14 cellular contexts compared by ENCODE assay signal in genomic region chr1:17573518-17574041, GRCh38. TPM values are rescaled to one million over a fixed set of nuclear protein-coding genes. Genes with fewer than 3 reads are reported as not detected.
DNase-seq lines count a peak whose midpoint lies in the region; ATAC-seq and TF ChIP-seq lines count a peak whose summit lies in the region.
"Had no signal": no experiment of that assay in that cellular context is flagged by ENCODE, and none has a peak within 500 bp of the region (broad histone marks: within the 10 kb centered on the region; RNA-seq: fewer than 3 reads in every experiment).

No MANE protein-coding gene starts in this region.

- no peak for TF ChIP-seq CTCF in prostate gland (IDR thresholded peaks at IDR 0.05)
- no peak for TF ChIP-seq CTCF in BE2C (IDR thresholded peaks at IDR 0.05; ENCODE audit: low read depth, low read length)

- H3K27ac ChIP-seq in caudate nucleus (ENCODE audit: low read depth, low read length) (peak overlapping the region; percentile 52), prostate gland (peak overlapping the region; percentile 42 to 46)
- H3K27ac ChIP-seq: GM23248, SJSA1 had no signal

- WGBS in prostate gland = 36% methylated on average over 8 of the region's 10 CpGs

- intact Hi-C loops in prostate gland (cut with DNase I) = no loop called here

- H3K27me3 ChIP-seq in prostate gland (replicated peaks; ENCODE audit: insufficient read depth) (no peaks in the 10 kb centered on the region), BE2C (no peaks in the 10 kb centered on the region)
- H3K27me3 ChIP-seq: SJSA1 had no signal

- H3K9me3 ChIP-seq in prostate gland (no peaks in the 10 kb centered on the region), BE2C (no peaks in the 10 kb centered on the region)
- H3K9me3 ChIP-seq: SJSA1 had no signal

- DNase-seq in COLO829 (ENCODE audit: low spot score) (peak; percentile 53), caudate nucleus (lab: John Stamatoyannopoulos, UW) (peak in 41 of 61 donors; percentile 11 to 74 (median 45)), iPS-NIHi11 (ENCODE audit: low spot score) (peak; percentile 65), prostate gland (ENCODE audit: low spot score) (no peak), BE2C (no peak)
- DNase-seq: activated naive CD4-positive, alpha-beta T cell treated with anti-CD3 and anti-CD28 coated beads, Interleukin-2, amount 50 U/mL, for 16 hours; GM23248; NCI-H2171 had no signal

- H3K4me1 ChIP-seq in prostate gland (replicated peaks) = peaks cover 5% of the 10 kb centered on the region
- H3K4me1 ChIP-seq in BE2C = no peaks in the 10 kb centered on the region

- ATAC-seq in HG03045 (IDR thresholded peaks at IDR 0.05; ENCODE audit: unreplicated experiment) (no peak), GM21423 (IDR thresholded peaks at IDR 0.05; ENCODE audit: unreplicated experiment) (no peak), GM18870 (IDR thresholded peaks at IDR 0.05; ENCODE audit: unreplicated experiment) (no peak)
- ATAC-seq: natural killer cell treated with Interleukin-12 subunit alpha and Interleukin-12 subunit beta and Interleukin-15 and Interleukin-18, amount 100 ng/mL, for 72 hours had no signal

- H3K36me3 ChIP-seq in prostate gland (no peaks in the 10 kb centered on the region), BE2C (no peaks in the 10 kb centered on the region)
- H3K36me3 ChIP-seq: SJSA1 had no signal

- H3K4me3 ChIP-seq in prostate gland (no peak overlapping the region), BE2C (ENCODE audit: low read depth, low read length) (no peak overlapping the region)
- H3K4me3 ChIP-seq: GM23248, SJSA1 had no signal

- TF ChIP-seq POLR2A in prostate gland (IDR thresholded peaks at IDR 0.05) = no peak

RNA-seq across cellular contexts. Expression of gene ARHGEF10L, which starts 34.1 kb away (rescaled TPM):
- total RNA-seq in prostate gland = 10 to 100 TPM; 26.0 to 39.7 TPM
- 15.4 TPM for polyA plus RNA-seq in BE2C (2012; ENCODE audit: insufficient read depth, insufficient read length, low read depth)
- total RNA-seq: activated CD8-positive, alpha-beta memory T cell treated with anti-CD3 and anti-CD28 coated beads for 36 hours; natural killer cell treated with Interleukin-12 subunit alpha and Interleukin-12 subunit beta and Interleukin-15 and Interleukin-18, amount 100 ng/mL, for 72 hours had no signal

Comparison
In these comparisons a context has a peak if more than half of its experiments do, and no peak if none do; other contexts are left out.
1. DNase-seq: peak in COLO829 (single experiment), caudate nucleus (41 of 61) and iPS-NIHi11 (single experiment); none in prostate gland (single experiment) and BE2C (single experiment).